9 cellular contexts compared by ENCODE assay signal in the genomic region with DNA sequence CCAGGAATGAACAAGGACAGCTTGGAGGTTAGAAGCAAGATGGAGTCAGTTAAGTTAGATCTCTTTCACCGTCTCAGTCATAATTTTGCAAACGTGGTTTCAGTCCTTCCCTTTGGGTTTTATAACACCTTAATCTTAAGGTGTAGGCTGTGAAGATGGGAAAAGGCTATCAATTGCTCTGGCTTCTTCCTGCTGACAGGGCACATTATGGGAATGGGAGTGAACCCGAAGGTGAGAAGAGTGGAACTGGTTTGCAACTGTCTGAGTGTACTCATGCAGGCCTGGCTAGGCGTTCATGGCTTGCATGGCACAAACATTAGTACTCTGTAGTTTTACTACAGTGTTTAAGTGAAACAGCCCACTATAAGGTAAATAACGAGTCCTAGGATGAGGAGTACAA.
"Had no signal": no experiment of that assay in that cellular context is flagged by ENCODE, and none has a peak within 500 bp of the region (broad histone marks: within the 10 kb centered on the region; RNA-seq: fewer than 3 reads in every experiment).

No MANE protein-coding gene starts in this region.

- H3K27me3 Mint-ChIP-seq: IgD-negative memory B cell had no signal

- H3K4me1 ChIP-seq: HAP-1 had no signal

- H3K9me3 Mint-ChIP-seq: HFFc6, IgD-negative memory B cell had no signal

- ATAC-seq: HCT116 had no signal

- H3K4me3 ChIP-seq: GM23248, HAP-1 had no signal

- DNase-seq: GM23248, GOT3, H7, HFFc6, KG1 had no signal

- H3K9ac ChIP-seq: GM23248 had no signal

- H3K27ac ChIP-seq: GM23248, HL-60 had no signal

- H3K27ac Mint-ChIP-seq: HFFc6, IgD-negative memory B cell had no signal

- H3K4me3 Mint-ChIP-seq: HFFc6, IgD-negative memory B cell had no signal

- H3K9me3 ChIP-seq: HAP-1 had no signal

- H2AFZ ChIP-seq: GM23248 had no signal
